ENCODE assay signal across 28 cellular contexts in the genomic region with DNA sequence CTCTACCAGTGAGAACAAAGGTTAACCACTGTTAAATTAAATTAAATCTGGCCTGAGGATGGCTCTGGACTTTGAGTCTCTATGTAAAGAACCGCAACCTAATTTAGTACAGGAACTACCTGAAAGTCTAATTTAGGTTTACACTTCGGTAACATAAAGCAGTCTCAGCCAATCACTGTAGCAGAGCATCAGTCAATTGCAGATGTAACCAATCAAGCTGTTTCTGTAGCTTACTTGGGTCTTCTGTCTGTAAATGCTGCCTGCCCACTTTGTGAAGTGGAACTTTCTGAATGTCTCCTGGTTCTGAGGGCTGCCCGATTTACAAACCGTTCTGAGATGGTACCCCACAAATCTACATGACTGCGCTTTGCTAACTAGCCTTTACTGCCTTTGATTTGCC.
"Had no signal": no experiment of that assay in that cellular context is flagged by ENCODE, and none has a peak within 500 bp of the region (broad histone marks: within the 10 kb centered on the region; RNA-seq: fewer than 3 reads in every experiment).

No MANE protein-coding gene starts in this region.

- H3K27me3 Mint-ChIP-seq: activated T-helper 17 cell treated with anti-CD3 and anti-CD28 coated beads, Interleukin-2, amount 50 U/mL, for 72 hours; central memory CD8-positive, alpha-beta T cell had no signal

- H3K27ac Mint-ChIP-seq: natural killer cell; T-helper 1 cell treated with Interleukin-12 subunit alpha and Interleukin-12 subunit beta and Interleukin-4 antibody, amounts not matched to agents 30 μg/mL and 1 μg/mL, for 36 hours had no signal

- H3K36me3 Mint-ChIP-seq: natural killer cell had no signal

- DNase-seq: activated CD4-positive, alpha-beta T cell treated with anti-CD3 and anti-CD28 coated beads for 48 hours; activated CD4-positive, alpha-beta T cell treated with anti-CD3 and anti-CD28 coated beads, Interleukin-2, amount 50 U/mL, for 48 hours; activated gamma-delta T cell treated with Interleukin-2 at 50 U/mL for 16 hours; activated naive CD4-positive, alpha-beta T cell treated with anti-CD3 and anti-CD28 coated beads, Interleukin-2, amount 50 U/mL, for 16 hours; activated T-cell treated with anti-CD3 and anti-CD28 coated beads, Interleukin-2, amount 50 U/mL, for 4 hours; dermis blood vessel endothelial cell; effector CD4-positive, alpha-beta T cell; esophagus squamous epithelium; foreskin melanocyte; left lung; lower lobe of right lung; natural killer cell; posterior cingulate gyrus; right cardiac atrium; stimulated activated CD4-positive, alpha-beta T cell treated with anti-CD3 and anti-CD28 coated beads, Interleukin-15, amount 100 ng/mL, for 24 hours; stimulated activated CD4-positive, alpha-beta T cell treated with anti-CD3 and anti-CD28 coated beads, Interleukin-2, amount 100 ng/mL, for 24 hours; stimulated activated naive CD4-positive, alpha-beta T cell treated with Interleukin-2 at 50 U/mL for 16 hours; T-helper 9 cell had no signal

- H3K36me3 ChIP-seq: breast epithelium, esophagus squamous epithelium, left lung, lower lobe of right lung, tibial nerve had no signal

- H3K9me3 ChIP-seq: breast epithelium, esophagus squamous epithelium, left lung, lower lobe of right lung, tibial nerve had no signal

- H3K4me3 ChIP-seq: breast epithelium, esophagus squamous epithelium, left lung, lower lobe of right lung, tibial nerve had no signal

- FAIRE-seq: endometrium, islet of Langerhans, TTC549 had no signal

- H3K27ac ChIP-seq: breast epithelium, epithelial cell of prostate, esophagus squamous epithelium, left lung, lower lobe of right lung, tibial nerve, VCaP had no signal

- ATAC-seq: activated T-cell treated with anti-CD3 and anti-CD28 coated beads, Interleukin-2, amount 50 U/mL, for 4 hours; activated T-helper 17 cell treated with anti-CD3 and anti-CD28 coated beads, Interleukin-2, amount 50 U/mL, for 72 hours; left lung; lower lobe of right lung; natural killer cell; right cardiac atrium had no signal

- H3K27me3 ChIP-seq: breast epithelium, esophagus squamous epithelium, left lung, tibial nerve had no signal

- H3K9me3 Mint-ChIP-seq: activated T-cell treated with anti-CD3 and anti-CD28 coated beads, Interleukin-2, amount 50 U/mL, for 4 hours; activated T-helper 17 cell treated with anti-CD3 and anti-CD28 coated beads, Interleukin-2, amount 50 U/mL, for 72 hours; central memory CD8-positive, alpha-beta T cell; natural killer cell; T-helper 1 cell treated with Interleukin-12 subunit alpha and Interleukin-12 subunit beta and Interleukin-4 antibody, amounts not matched to agents 30 μg/mL and 1 μg/mL, for 36 hours had no signal

- H3K4me1 ChIP-seq: breast epithelium, left lung, lower lobe of right lung had no signal

- H3K4me3 Mint-ChIP-seq: activated T-cell treated with anti-CD3 and anti-CD28 coated beads, Interleukin-2, amount 50 U/mL, for 4 hours; activated T-helper 17 cell treated with anti-CD3 and anti-CD28 coated beads, Interleukin-2, amount 50 U/mL, for 72 hours; central memory CD8-positive, alpha-beta T cell; natural killer cell; T-helper 1 cell treated with Interleukin-12 subunit alpha and Interleukin-12 subunit beta and Interleukin-4 antibody, amounts not matched to agents 30 μg/mL and 1 μg/mL, for 36 hours had no signal
